25 cellular contexts compared by ENCODE assay signal in genomic region chr16:56758930-56759329, GRCh38.
"Had no signal": no experiment of that assay in that cellular context is flagged by ENCODE, and none has a peak within 500 bp of the region (broad histone marks: within the 10 kb centered on the region; RNA-seq: fewer than 3 reads in every experiment).

No MANE protein-coding gene starts in this region.

- DNase-seq: activated CD4-positive, alpha-beta T cell treated with anti-CD3 and anti-CD28 coated beads for 36 hours; activated CD4-positive, CD25-positive, alpha-beta regulatory T cell; activated CD8-positive, alpha-beta memory T cell treated with anti-CD3 and anti-CD28 coated beads, Interleukin-2, amount 10 ng/mL, durations not matched to agents 7 days and 5 days; activated CD8-positive, alpha-beta T cell treated with anti-CD3 and anti-CD28 coated beads, Interleukin-2, amount 10 ng/mL, durations not matched to agents 7 days and 5 days; activated naive CD8-positive, alpha-beta T cell treated with anti-CD3 and anti-CD28 coated beads, Interleukin-2, amount 50 U/mL, for 24 hours; activated T-cell treated with anti-CD3 and anti-CD28 coated beads, Interleukin-2, amount 50 U/mL, for 48 hours; amygdala; dermis blood vessel endothelial cell; effector CD4-positive, alpha-beta T cell; islet precursor cell; nephron progenitor cell; sigmoid colon; stimulated activated CD4-positive, alpha-beta T cell treated with anti-CD3 and anti-CD28 coated beads, Interleukin-2, amount 100 ng/mL, for 24 hours; stimulated activated naive CD4-positive, alpha-beta T cell; T-cell; testis had no signal

- H3K27me3 Mint-ChIP-seq: activated CD4-positive, alpha-beta T cell treated with anti-CD3 and anti-CD28 coated beads for 36 hours; activated CD8-positive, alpha-beta memory T cell treated with anti-CD3 and anti-CD28 coated beads, Interleukin-2, amount 10 ng/mL, durations not matched to agents 7 days and 5 days; activated naive CD4-positive, alpha-beta T cell treated with anti-CD3 and anti-CD28 coated beads, Interleukin-2, amount 50 U/mL, for 24 hours; activated naive CD8-positive, alpha-beta T cell treated with anti-CD3 and anti-CD28 coated beads, Interleukin-2, amount 50 U/mL, for 24 hours; progenitor cell of endocrine pancreas; T-cell had no signal

- H3K27ac ChIP-seq: epithelial cell of prostate, hepatocyte, neutrophil, testis had no signal

- H3K4me1 Mint-ChIP-seq: nephron progenitor cell had no signal

- H3K27me3 ChIP-seq: hepatocyte, neutrophil, sigmoid colon, testis had no signal

- H3K4me3 ChIP-seq: hepatocyte, lung, sigmoid colon, smooth muscle cell, testis had no signal

- ATAC-seq: activated CD4-positive, alpha-beta T cell treated with anti-CD3 and anti-CD28 coated beads for 36 hours; activated CD8-positive, alpha-beta memory T cell treated with anti-CD3 and anti-CD28 coated beads, Interleukin-2, amount 10 ng/mL, durations not matched to agents 7 days and 5 days; activated CD8-positive, alpha-beta T cell treated with anti-CD3 and anti-CD28 coated beads, Interleukin-2, amount 10 ng/mL, durations not matched to agents 7 days and 5 days; activated naive CD8-positive, alpha-beta T cell treated with anti-CD3 and anti-CD28 coated beads, Interleukin-2, amount 50 U/mL, for 24 hours; T-cell had no signal

- H3K4me1 ChIP-seq: sigmoid colon, testis had no signal

- H3K4me3 Mint-ChIP-seq: activated CD4-positive, alpha-beta T cell treated with anti-CD3 and anti-CD28 coated beads for 36 hours; activated CD8-positive, alpha-beta memory T cell treated with anti-CD3 and anti-CD28 coated beads, Interleukin-2, amount 10 ng/mL, durations not matched to agents 7 days and 5 days; activated CD8-positive, alpha-beta T cell treated with anti-CD3 and anti-CD28 coated beads, Interleukin-2, amount 10 ng/mL, durations not matched to agents 7 days and 5 days; activated naive CD4-positive, alpha-beta T cell treated with anti-CD3 and anti-CD28 coated beads, Interleukin-2, amount 50 U/mL, for 24 hours; activated naive CD8-positive, alpha-beta T cell treated with anti-CD3 and anti-CD28 coated beads, Interleukin-2, amount 50 U/mL, for 24 hours; nephron progenitor cell; T-cell; T-helper 2 cell treated with Interferon-gamma antibody and Interleukin-4, amounts not matched to agents 5 μg/mL and 100 μg/mL, for 36 hours had no signal

- H3K9me3 ChIP-seq: neutrophil, sigmoid colon, testis had no signal

- H3K27ac Mint-ChIP-seq: activated CD4-positive, alpha-beta T cell treated with anti-CD3 and anti-CD28 coated beads for 36 hours; activated CD8-positive, alpha-beta memory T cell treated with anti-CD3 and anti-CD28 coated beads, Interleukin-2, amount 10 ng/mL, durations not matched to agents 7 days and 5 days; activated CD8-positive, alpha-beta T cell treated with anti-CD3 and anti-CD28 coated beads, Interleukin-2, amount 10 ng/mL, durations not matched to agents 7 days and 5 days; activated naive CD4-positive, alpha-beta T cell treated with anti-CD3 and anti-CD28 coated beads, Interleukin-2, amount 50 U/mL, for 24 hours; activated naive CD8-positive, alpha-beta T cell treated with anti-CD3 and anti-CD28 coated beads, Interleukin-2, amount 50 U/mL, for 24 hours; activated T-helper 2 cell treated with anti-CD3 and anti-CD28 coated beads, Interferon-gamma antibody, Interleukin-2, Interleukin-4, amounts not matched to agents 10 μg/mL and 5 μg/mL and 100 μg/mL, durations not matched to agents 14 hours and 24 hours and 36 hours; nephron progenitor cell; progenitor cell of endocrine pancreas; T-cell had no signal

- H3K9me3 Mint-ChIP-seq: activated naive CD4-positive, alpha-beta T cell treated with anti-CD3 and anti-CD28 coated beads, Interleukin-2, amount 50 U/mL, for 24 hours; T-cell had no signal
